In the genomic region with DNA sequence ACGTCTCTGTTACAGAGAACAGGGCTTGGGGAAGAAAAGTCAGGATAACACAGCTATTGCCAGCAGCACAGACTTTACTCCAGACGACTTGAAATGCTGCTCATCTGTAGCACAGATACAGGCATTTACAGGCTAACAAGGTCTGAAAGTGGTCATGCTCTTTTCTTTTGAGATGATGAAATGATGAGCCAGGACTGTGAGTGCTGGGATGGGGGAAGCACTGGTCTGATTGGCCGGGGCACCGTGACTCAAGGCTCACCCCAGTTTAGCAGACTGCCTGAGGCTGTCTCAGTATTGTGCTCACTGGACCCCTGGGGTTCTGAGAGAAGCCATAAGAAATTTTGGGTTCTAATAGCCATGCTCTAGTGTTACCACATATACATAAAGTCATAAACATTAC, we compare ENCODE assay signal across 26 cellular contexts. TPM values are rescaled to one million over a fixed set of nuclear protein-coding genes. Genes with fewer than 3 reads are reported as not detected.
DNase-seq lines count a peak whose midpoint lies in the region; ATAC-seq, FAIRE-seq and TF ChIP-seq lines count a peak whose summit lies in the region.
"Had no signal": no experiment of that assay in that cellular context is flagged by ENCODE, and none has a peak within 500 bp of the region (broad histone marks: within the 10 kb centered on the region; RNA-seq: fewer than 3 reads in every experiment).

No MANE protein-coding gene starts in this region.

- dilution Hi-C loops in IMR-90 (cut with HindIII; ENCODE audit: low sequenced_read_pairs, unreplicated experiment): no loop called here

- H2AK9ac ChIP-seq in IMR-90 (replicated peaks; ENCODE audit: low read depth, low read length, poor library complexity): no peak overlapping the region

- H3K36me3 ChIP-seq in IMR-90 (ENCODE audit: control insufficient read depth, insufficient read depth, low read length): no peaks in the 10 kb centered on the region
- no peaks in the 10 kb centered on the region for H3K36me3 ChIP-seq in K562 (ENCODE audit: control insufficient read depth, insufficient read depth, low read length)
- H3K36me3 ChIP-seq in sigmoid colon: no peaks in the 10 kb centered on the region
- H3K36me3 ChIP-seq: heart left ventricle, pancreas, tibial nerve had no signal

- H4K91ac ChIP-seq in IMR-90 (ENCODE audit: insufficient read depth, low read depth, low read length): no peak overlapping the region

- no peak for FAIRE-seq in K562 (lab: Jason Lieb, UNC)
- FAIRE-seq: GM12891, kidney, pancreas had no signal

- CTCF ChIA-PET in IMR-90 (lab: Yijun Ruan, JAX): no interaction called here
- CTCF ChIA-PET in K562 (lab: Yijun Ruan, JAX; ENCODE audit: low intra/inter-chr PET ratio): no interaction called here

- H3K27ac ChIP-seq in IMR-90 (ENCODE audit: insufficient read depth, low read length) (no peak overlapping the region), K562 (ENCODE audit: extremely low read depth, low read depth, low read length) (no peak overlapping the region), sigmoid colon (no peak overlapping the region)
- H3K27ac ChIP-seq: heart left ventricle, HL-60, pancreas, tibial nerve had no signal

- H3K9ac ChIP-seq in IMR-90 (ENCODE audit: low read depth, low read length): no peak overlapping the region
- H3K9ac ChIP-seq in K562 (ENCODE audit: insufficient read depth in 1 of 2, low read depth in 2 of 2, low read length in 2 of 2): no peak overlapping the region

- no peak overlapping the region for H2BK15ac ChIP-seq in IMR-90 (ENCODE audit: low read depth, low read length)

- H3K23ac ChIP-seq in IMR-90 (ENCODE audit: low read depth, low read length): no peak overlapping the region

- H4K8ac ChIP-seq in IMR-90 (ENCODE audit: low read depth in 2 of 2, low read length in 2 of 2): no peak overlapping the region

- no peak overlapping the region for H3K18ac ChIP-seq in IMR-90 (ENCODE audit: low read depth, low read length)

- H2AK5ac ChIP-seq in IMR-90 (ENCODE audit: low read depth, low read length): no peak overlapping the region

- H2AFZ ChIP-seq in IMR-90 (replicated peaks; ENCODE audit: low read length, poor library complexity) (no peak overlapping the region), K562 (ENCODE audit: low read depth, low read length) (no peak overlapping the region)

- no peak overlapping the region for H3K14ac ChIP-seq in IMR-90 (replicated peaks; ENCODE audit: low read depth, low read length)

- H2BK120ac ChIP-seq in IMR-90 (ENCODE audit: low read depth, low read length): no peak overlapping the region

- ATAC-seq in IMR-90 (ENCODE audit: low read depth) (peak; percentile 61), K562 (peak; percentile 33), HG03439 (IDR thresholded peaks at IDR 0.05; ENCODE audit: unreplicated experiment) (no peak)
- ATAC-seq: activated CD8-positive, alpha-beta T cell treated with anti-CD3 and anti-CD28 coated beads for 36 hours; activated T-cell treated with anti-CD3 and anti-CD28 coated beads, Interleukin-2, amount 50 U/mL, for 4 hours; heart left ventricle; naive thymus-derived CD8-positive, alpha-beta T cell; pancreas; sciatic nerve; stimulated activated naive CD8-positive, alpha-beta T cell treated with anti-CD3 and anti-CD28 coated beads, Interleukin-15, Interleukin-2, amounts not matched to agents 100 U/mL and 50 U/mL, for 24 hours; T-helper 17 cell had no signal

- no peak for TF ChIP-seq EP300 in K562 (IDR thresholded peaks at IDR 0.05; ENCODE audit: low read length)
- TF ChIP-seq EP300 in sigmoid colon (IDR thresholded peaks at IDR 0.05): no peak

- BruUV-seq in IMR-90 (replicated peaks; lab: Mats Ljungman, UMichigan) (no TSS peak), K562 (replicated peaks; lab: Mats Ljungman, UMichigan) (no TSS peak)

- no peak overlapping the region for H3K4me3 ChIP-seq in IMR-90 (ENCODE audit: insufficient read depth, low read depth, low read length)
- no peak overlapping the region for H3K4me3 ChIP-seq in K562
- H3K4me3 ChIP-seq in sigmoid colon: no peak overlapping the region
- H3K4me3 ChIP-seq: heart left ventricle, pancreas, tibial nerve had no signal

- no peaks in the 10 kb centered on the region for H3K9me1 ChIP-seq in IMR-90 (ENCODE audit: insufficient read depth, low read length)
- H3K9me1 ChIP-seq in K562 (ENCODE audit: control insufficient read depth, insufficient read depth, low read length): no peaks in the 10 kb centered on the region

- no peak overlapping the region for H4K5ac ChIP-seq in IMR-90 (ENCODE audit: low read depth, low read length)

- H2BK5ac ChIP-seq in IMR-90 (ENCODE audit: low read depth, low read length, poor library complexity, severe bottlenecking): no peak overlapping the region

- H3K27me3 ChIP-seq in IMR-90 (ENCODE audit: control insufficient read depth, insufficient read depth, low read length) (peaks cover 32% of the 10 kb centered on the region), K562 (ENCODE audit: control insufficient read depth in 2 of 2, insufficient read depth in 2 of 2, low read length in 2 of 2) (peaks cover 31 to 49% of the 10 kb centered on the region in 2 experiments), sigmoid colon (peaks cover 0 to 3% (median 0%) of the 10 kb centered on the region in 3 donors)
- H3K27me3 ChIP-seq: pancreas had no signal

- H3K4ac ChIP-seq in IMR-90 (ENCODE audit: low read depth, low read length): no peak overlapping the region

- intact Hi-C loops in IMR-90 (cut with micrococcal nuclease): loop anchor here (5.0 kb wide), 1 partner anchor 38 kb away; no protein-coding TSS in a partner anchor
- intact Hi-C loops in K562 (cut with micrococcal nuclease): no loop called here
- intact Hi-C loops in sigmoid colon (cut with DNase I): no loop called here

- POLR2A ChIA-PET in IMR-90 (lab: Charles Lee; ENCODE audit: unreplicated experiment) (no interaction called here), K562 (lab: Yijun Ruan, JAX) (interaction anchor here (0.9 to 1.1 kb wide), 3 partner anchors 8 to 97 kb away, joined by 3 to 4 read pairs (median 3); a partner anchor contains a TSS)

- H4K20me1 ChIP-seq in IMR-90 (ENCODE audit: insufficient read depth, low read length) (no peaks in the 10 kb centered on the region), K562 (replicated peaks; ENCODE audit: control insufficient read depth, insufficient read depth, low read length) (no peaks in the 10 kb centered on the region)

- no peaks in the 10 kb centered on the region for H3K4me1 ChIP-seq in IMR-90 (ENCODE audit: control insufficient read depth, insufficient read depth, low read length)
- no peaks in the 10 kb centered on the region for H3K4me1 ChIP-seq in K562 (replicated peaks in 1 of 2; ENCODE audit: control insufficient read depth in 2 of 2, insufficient read depth in 2 of 2, low read length in 2 of 2)
- H3K4me1 ChIP-seq in sigmoid colon: no peaks in the 10 kb centered on the region
- H3K4me1 ChIP-seq: heart left ventricle, pancreas, tibial nerve had no signal

- H3K4me2 ChIP-seq in IMR-90 (ENCODE audit: low read depth, low read length): no peak overlapping the region
- no peak overlapping the region for H3K4me2 ChIP-seq in K562 (ENCODE audit: insufficient read depth, low read length)

- no peak for TF ChIP-seq RAD21 in IMR-90 (IDR thresholded peaks at IDR 0.05; ENCODE audit: low read length)
- no peak for TF ChIP-seq RAD21 in K562 (CRISPR knock-in tag; conservative IDR thresholded peaks at IDR 0.05 in 1 of 2, IDR thresholded peaks at IDR 0.05 in 1 of 2)

- in situ Hi-C loops in IMR-90 (cut with MboI; ENCODE audit: low sequenced_read_pairs) (no loop called here), K562 (cut with MboI) (no loop called here)

- no peak overlapping the region for H2BK20ac ChIP-seq in IMR-90 (ENCODE audit: low read depth, low read length)

- 17% methylated on average over 1 of the region's 4 CpGs; no CpG with 5 or more reads in 1 of the 2 experiments for WGBS in IMR-90 (ENCODE audit: extremely low coverage in 2 of 2, insufficient read length in 1 of 2), 2 experiments
- WGBS in K562 (ENCODE audit: insufficient coverage, low coverage, missing lambda C conversion rate): 0% methylated on average over 4 of the region's 4 CpGs
- 69 to 74% methylated on average over 4 of the region's 4 CpGs for WGBS in sigmoid colon, 2 donors

- H3K9me3 ChIP-seq in IMR-90 (ENCODE audit: control insufficient read depth, insufficient read depth, low read length) (no peaks in the 10 kb centered on the region), K562 (replicated peaks; ENCODE audit: control insufficient read depth, insufficient read depth, low read depth, low read length) (0 out of 2 replicates have a peak, but pooled peaks cover 2% of the 10 kb centered on the region), sigmoid colon (no peaks in the 10 kb centered on the region)
- H3K9me3 ChIP-seq: heart left ventricle, pancreas, tibial nerve had no signal

- TF ChIP-seq CTCF in IMR-90 (conservative IDR thresholded peaks at IDR 0.05; ENCODE audit: low read depth, low read length) (no peak), K562 (IDR thresholded peaks at IDR 0.05 in 2 of 3, conservative IDR thresholded peaks at IDR 0.05 in 1 of 3; ENCODE audit: insufficient read depth in 2 of 3, low read depth in 1 of 3, low read length in 3 of 3) (no peak), sigmoid colon (IDR thresholded peaks at IDR 0.05) (no peak)

- no peaks in the 10 kb centered on the region for H3K79me1 ChIP-seq in IMR-90 (ENCODE audit: low read depth in 1 of 2, low read length in 2 of 2)

- H3K79me2 ChIP-seq in K562 (ENCODE audit: control insufficient read depth, insufficient read depth, low read length): no peaks in the 10 kb centered on the region

- H3K56ac ChIP-seq in IMR-90 (ENCODE audit: extremely low read depth, insufficient read depth, low read length): no peak overlapping the region

- no peak for TF ChIP-seq POLR2A in IMR-90 (IDR thresholded peaks at IDR 0.05; ENCODE audit: low read depth, low read length)
- no peak for TF ChIP-seq POLR2A in K562 (conservative IDR thresholded peaks at IDR 0.05)
- TF ChIP-seq POLR2A in sigmoid colon (IDR thresholded peaks at IDR 0.05): no peak

- DNase-seq in EL: peak; percentile 61
- DNase-seq in IMR-90: peak; percentile 24
- DNase-seq in K562 (ENCODE audit: extremely low read depth in 1 of 4, low spot score in 3 of 4): no peak
- DNase-seq in sigmoid colon: peak; percentile 44
- DNase-seq in NCI-H748 treated with DMSO at 0.1 percent for 48 hours (lab: John Stamatoyannopoulos, UW): no peak
- no peak for DNase-seq in activated CD4-positive, CD25-positive, alpha-beta regulatory T cell (lab: John Stamatoyannopoulos, UW)
- DNase-seq: activated B cell treated with CpG ODN at 0.5 μM for 24 hours; activated CD8-positive, alpha-beta T cell treated with anti-CD3 and anti-CD28 coated beads for 36 hours; activated naive CD4-positive, alpha-beta T cell treated with anti-CD3 and anti-CD28 coated beads, Interleukin-2, amount 50 U/mL, for 16 hours; activated T-cell treated with anti-CD3 and anti-CD28 coated beads, Interleukin-2, amount 50 U/mL, for 4 hours; Calu3; GF-D8; heart left ventricle; kidney; naive thymus-derived CD8-positive, alpha-beta T cell; NCI-H1105 treated with DMSO at 0.1 percent for 48 hours; OCI-M1; pancreas; SIG-M5; stimulated activated naive CD8-positive, alpha-beta T cell treated with anti-CD3 and anti-CD28 coated beads, Interleukin-15, Interleukin-2, amounts not matched to agents 100 U/mL and 50 U/mL, for 24 hours; T-helper 17 cell had no signal

RNA-seq across cellular contexts. Expression of a gene that starts 12.4 kb away (rescaled TPM):
- total RNA-seq in IMR-90 (2012; rRNA removed) (not detected in 2 replicates), K562 (2014; rRNA removed) (0.37 TPM in 1 of 2 replicates, not detected in the other), K562 (2014; rRNA removed; fragmentation: Illumina TruSeq; extraction: Trizol) (1.1 and 1.4 TPM in 2 replicates), K562 (2015; rRNA removed; fragmentation: Illumina TruSeq; extraction: Trizol) (0.62 and 1.7 TPM in 2 replicates), K562 (2021) (0.58 and 1.5 TPM in 2 replicates), sigmoid colon (not detected)
- polyA plus RNA-seq in IMR-90 (2012; rRNA removed) (0.26 TPM in 1 of 2 replicates, not detected in the other), K562 (2011; rRNA removed) (1.3 and 1.5 TPM in 2 replicates), K562 (2014; fragmentation: Illumina TruSeq; extraction: Trizol) (1.4 and 1.5 TPM in 2 replicates), K562 (2014; fragmentation: Nextera tagmentation; extraction: Ambion mirVana) (under 1 TPM; 0.59 to 0.73 TPM), K562 (2014; rRNA removed) (1.8 TPM in 2 replicates), sigmoid colon (under 1 TPM in 1 of 3 donors, not detected in 2; 0.45 TPM)
- 0.04 TPM in 1 of 2 replicates, not detected in the other for polyA plus RNA-seq in IMR-90 (2012; cell fraction: cytosol; rRNA removed)
- not detected in 2 replicates for polyA plus RNA-seq in IMR-90 (2012; cell fraction: nucleus; rRNA removed; ENCODE audit: low replicate concordance)
- 1.4 and 1.6 TPM in 2 replicates for total RNA-seq in K562 (2011; cell fraction: chromatin; rRNA removed; ENCODE audit: low replicate concordance)
- total RNA-seq in K562 (2011; cell fraction: nucleolus; rRNA removed): 1.4 TPM in 1 of 2 replicates, not detected in the other
- total RNA-seq in K562 (2011; cell fraction: nucleoplasm; rRNA removed): 1.5 TPM in 1 of 2 replicates, not detected in the other
- 0.13 and 0.94 TPM in 2 replicates for polyA plus RNA-seq in K562 (2011; cell fraction: cytosol; rRNA removed)
- polyA plus RNA-seq in K562 (2011; cell fraction: nucleus; rRNA removed): 5.4 and 7.6 TPM in 2 replicates
- 1.9 and 2.1 TPM in 2 replicates for polyA plus RNA-seq in K562 (2012)
- 1.5 TPM in 1 of 2 replicates, not detected in the other for polyA minus RNA-seq in K562 (2011; rRNA and poly(A)+ RNA removed)
- not detected in 2 replicates for polyA minus RNA-seq in K562 (2011; cell fraction: cytosol; rRNA and poly(A)+ RNA removed)
- 0.78 TPM in 1 of 2 replicates, not detected in the other for polyA minus RNA-seq in K562 (2011; cell fraction: nucleus; rRNA and poly(A)+ RNA removed)
- total RNA-seq: Calu3 had no signal

Comparison
In these comparisons a context has a peak if more than half of its experiments do, and no peak if none do; other contexts are left out.
1. DNase-seq: peak in EL (single experiment), IMR-90 (single experiment) and sigmoid colon (single experiment); none in K562 (0 of 4), NCI-H748 treated with DMSO at 0.1 percent for 48 hours (single experiment) and activated CD4-positive, CD25-positive, alpha-beta regulatory T cell (0 of 4).